Comparison of ENCODE assay signal across 5 cellular contexts in the genomic region with DNA sequence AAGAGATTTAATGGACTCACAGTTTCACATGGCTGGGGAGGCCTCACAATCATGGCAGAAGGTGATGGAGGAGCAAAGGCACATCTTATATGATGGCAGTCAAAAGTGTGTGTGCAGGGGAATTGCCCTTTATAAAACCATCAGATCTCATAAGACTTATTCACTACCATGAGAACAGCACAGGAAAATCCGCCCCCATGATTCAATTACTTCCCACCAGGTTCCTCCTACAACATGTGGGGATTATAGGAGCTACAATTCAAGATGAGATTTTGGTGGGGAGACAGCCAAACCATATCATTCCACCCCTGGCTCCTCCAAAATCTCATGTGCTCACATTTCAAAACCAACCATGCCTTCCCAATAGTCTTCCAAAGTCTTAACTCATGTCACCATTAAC.
DNase-seq lines count a peak whose midpoint lies in the region; ATAC-seq, FAIRE-seq and TF ChIP-seq lines count a peak whose summit lies in the region.
"Not testable (repeated sequence)": the region's sequence is repeated elsewhere in the genome, so short reads cannot be mapped to it uniquely, and the experiment has no call there.

No MANE protein-coding gene starts in this region.

- POLR2A ChIA-PET in HepG2 (lab: Yijun Ruan, JAX): not testable (repeated sequence)

- H3K9me3 ChIP-seq in DND-41 (ENCODE audit: insufficient read depth, low read length, severe bottlenecking); OCI-LY3 (ENCODE audit: insufficient read depth, low read length); HepG2 (ENCODE audit: low read length): not testable (repeated sequence)

- not testable (repeated sequence) for H3K4me3 ChIP-seq in DND-41 (ENCODE audit: low read depth in 1 of 2, low read length in 2 of 2); OCI-LY3 (ENCODE audit: low read length); HepG2 (replicated peaks in 1 of 3; ENCODE audit: insufficient read depth in 1 of 3, low read depth in 2 of 3, low read length in 3 of 3)

- peaks cover 84% of the 10 kb centered on the region for H3K4me1 ChIP-seq in DND-41 (ENCODE audit: insufficient read depth, low read length)
- H3K4me1 ChIP-seq in OCI-LY3 (ENCODE audit: low read length): peaks cover 89% of the 10 kb centered on the region
- H3K4me1 ChIP-seq in HepG2 (ENCODE audit: insufficient read depth, low read length): peaks cover 14% of the 10 kb centered on the region

- not testable (repeated sequence) for TF ChIP-seq EP300 in HepG2 (IDR thresholded peaks at IDR 0.05; ENCODE audit: low read depth in 2 of 2, low read length in 2 of 2); HepG2 (CRISPR knock-in tag; IDR thresholded peaks at IDR 0.05; ENCODE audit: borderline replicate concordance)

- not testable (repeated sequence) for FAIRE-seq in HepG2 (lab: Jason Lieb, UNC)

- not testable (repeated sequence) for H3K4me3 Mint-ChIP-seq in nephron progenitor cell; stimulated activated memory B cell treated with anti-CD40 and anti-IgM and Interleukin-4, amounts not matched to agents 10 μg/mL and 1 μg/mL and 100 μg/mL, for 72 hours

- DNase-seq in DND-41; HepG2 (ENCODE audit: low spot score); nephron progenitor cell: not testable (repeated sequence)

- TF ChIP-seq POLR2A in HepG2 (IDR thresholded peaks at IDR 0.05; ENCODE audit: insufficient read depth in 1 of 2, low read depth in 2 of 2, low read length in 2 of 2): not testable (repeated sequence)

- ATAC-seq in DND-41 (ENCODE audit: insufficient read depth, low read depth); HepG2; stimulated activated memory B cell treated with anti-CD40 and anti-IgM and Interleukin-4, amounts not matched to agents 10 μg/mL and 1 μg/mL and 100 μg/mL, for 72 hours: not testable (repeated sequence)

- not testable (repeated sequence) for H3K79me2 ChIP-seq in DND-41 (ENCODE audit: insufficient read depth, low read length); OCI-LY3 (ENCODE audit: low read length); HepG2 (ENCODE audit: insufficient read depth, low read length)

- intact Hi-C loops in HepG2 (cut with micrococcal nuclease; ENCODE audit: unreplicated experiment): not testable (repeated sequence)

- H3K36me3 Mint-ChIP-seq in nephron progenitor cell (ENCODE audit: low read depth): not testable (repeated sequence)
- H3K36me3 Mint-ChIP-seq in stimulated activated memory B cell treated with anti-CD40 and anti-IgM and Interleukin-4, amounts not matched to agents 10 μg/mL and 1 μg/mL and 100 μg/mL, for 72 hours: peaks cover 17% of the 10 kb centered on the region

- H3K9me3 Mint-ChIP-seq in nephron progenitor cell; stimulated activated memory B cell treated with anti-CD40 and anti-IgM and Interleukin-4, amounts not matched to agents 10 μg/mL and 1 μg/mL and 100 μg/mL, for 72 hours: not testable (repeated sequence)

- peak overlapping the region; percentile 88 for H3K27ac ChIP-seq in DND-41 (ENCODE audit: low read length)
- H3K27ac ChIP-seq in OCI-LY3 (ENCODE audit: low read length): peak overlapping the region; percentile 100; the same call in 1 of the 2 replicates
- not testable (repeated sequence) for H3K27ac ChIP-seq in HepG2 (ENCODE audit: extremely low read length, insufficient read depth, low read length)

- not testable (repeated sequence) for TF ChIP-seq RAD21 in HepG2 (CRISPR knock-in tag; IDR thresholded peaks at IDR 0.05)

- in situ Hi-C loops in HepG2 (cut with HindIII; ENCODE audit: extremely low pct_ligation_motif_present, low pct_unique_long_range_greater_than_20kb): not testable (repeated sequence)

- peaks cover 10% of the 10 kb centered on the region for H3K4me1 Mint-ChIP-seq in nephron progenitor cell
- peaks cover 88% of the 10 kb centered on the region for H3K4me1 Mint-ChIP-seq in stimulated activated memory B cell treated with anti-CD40 and anti-IgM and Interleukin-4, amounts not matched to agents 10 μg/mL and 1 μg/mL and 100 μg/mL, for 72 hours

- BruUV-seq in HepG2 (replicated peaks; lab: Mats Ljungman, UMichigan): not testable (repeated sequence)

- CTCF ChIA-PET in HepG2 (lab: Yijun Ruan, JAX; ENCODE audit: low intra/inter-chr PET ratio, low total read pairs): not testable (repeated sequence)

- not testable (repeated sequence) for H3K27me3 ChIP-seq in DND-41 (ENCODE audit: insufficient read depth, low read length, poor library complexity); OCI-LY3 (ENCODE audit: low read depth, low read length); HepG2 (ENCODE audit: control insufficient read depth in 1 of 2, insufficient read depth in 2 of 2, low read length in 2 of 2)

- not testable (repeated sequence) for H3K36me3 ChIP-seq in DND-41 (ENCODE audit: insufficient read depth, low read length); OCI-LY3 (replicated peaks; ENCODE audit: low read depth, low read length); HepG2 (replicated peaks in 1 of 2; ENCODE audit: control insufficient read depth in 1 of 2, insufficient read depth in 2 of 2, low read length in 2 of 2)

- peak overlapping the region; percentile 60 for H3K27ac Mint-ChIP-seq in nephron progenitor cell
- H3K27ac Mint-ChIP-seq in stimulated activated memory B cell treated with anti-CD40 and anti-IgM and Interleukin-4, amounts not matched to agents 10 μg/mL and 1 μg/mL and 100 μg/mL, for 72 hours: peak overlapping the region; percentile 70

- WGBS in HepG2 (ENCODE audit: low lambda C conversion rate): 67% methylated on average over 1 of the region's 1 CpG

- TF ChIP-seq CTCF in DND-41 (IDR thresholded peaks at IDR 0.05; ENCODE audit: borderline replicate concordance, extremely low read depth, low read length, poor library complexity, severe bottlenecking); OCI-LY3 (IDR thresholded peaks at IDR 0.05; ENCODE audit: low read depth, low read length); HepG2 (CRISPR knock-in tag; IDR thresholded peaks at IDR 0.05); nephron progenitor cell (IDR thresholded peaks at IDR 0.05): not testable (repeated sequence)

- H2AFZ ChIP-seq in DND-41 (ENCODE audit: low read depth, low read length); OCI-LY3 (ENCODE audit: low read depth, low read length); HepG2 (ENCODE audit: low read length): not testable (repeated sequence)

- not testable (repeated sequence) for H3K4me2 ChIP-seq in DND-41 (ENCODE audit: insufficient read depth, low read length); OCI-LY3 (ENCODE audit: low read length); HepG2 (ENCODE audit: low read depth, low read length)

- H3K9ac ChIP-seq in DND-41 (ENCODE audit: low read depth, low read length); OCI-LY3 (ENCODE audit: low read length); HepG2 (ENCODE audit: insufficient read depth, low read depth, low read length): not testable (repeated sequence)

- not testable (repeated sequence) for H3K27me3 Mint-ChIP-seq in nephron progenitor cell (ENCODE audit: low read depth, poor library complexity); stimulated activated memory B cell treated with anti-CD40 and anti-IgM and Interleukin-4, amounts not matched to agents 10 μg/mL and 1 μg/mL and 100 μg/mL, for 72 hours

- H4K20me1 ChIP-seq in DND-41 (ENCODE audit: insufficient read depth, low read length); OCI-LY3 (ENCODE audit: insufficient read depth, low read length); HepG2 (ENCODE audit: insufficient read depth, low read length): not testable (repeated sequence)

TF ChIP-seq in HepG2, 621 proteins besides CTCF, POLR2A, EP300 and RAD21:
- TF ChIP-seq HNF4A (CRISPR knock-in tag; IDR thresholded peaks at IDR 0.05): 0 out of 2 replicates have a peak, but pooled peaks have one; percentile 21
